In the genomic region with DNA sequence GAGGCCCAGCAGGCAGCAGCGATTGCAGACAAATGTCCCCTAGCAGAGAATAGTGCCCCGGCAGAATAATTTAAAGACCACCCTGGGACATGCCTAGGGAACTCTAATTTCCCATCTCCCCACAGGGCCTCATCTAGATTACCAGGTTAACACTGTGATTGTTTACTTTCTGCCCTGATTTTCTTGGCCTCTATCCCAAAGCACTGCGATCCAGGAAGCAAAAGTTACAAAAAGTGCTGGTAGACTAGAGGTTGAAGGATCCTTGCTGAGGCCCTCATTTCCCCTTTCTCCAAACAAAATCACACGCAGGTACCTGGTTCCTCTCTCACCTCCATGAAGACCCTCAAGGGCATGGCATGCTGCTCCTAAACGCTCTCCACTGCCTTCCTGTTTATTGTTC, we compare ENCODE assay signal across 16 cellular contexts.
A peak's percentile ranks its signal among the peaks of the same experiment; 100 is the strongest.
DNase-seq lines count a peak whose midpoint lies in the region; ATAC-seq, FAIRE-seq and TF ChIP-seq lines count a peak whose summit lies in the region.
"Had no signal": no experiment of that assay in that cellular context is flagged by ENCODE, and none has a peak within 500 bp of the region (broad histone marks: within the 10 kb centered on the region; RNA-seq: fewer than 3 reads in every experiment).

No MANE protein-coding gene starts in this region.

- H4K91ac ChIP-seq in H9 (ENCODE audit: insufficient read length, low read depth, low read length), result no peak overlapping the region

- no peak overlapping the region for H3K56ac ChIP-seq in H9 (ENCODE audit: insufficient read length, low read depth, low read length)

- H3K27me3 Mint-ChIP-seq in GM23338 (ENCODE audit: insufficient read depth, low read depth, poor library complexity) (peaks cover 3% of the 10 kb centered on the region), H9 (ENCODE audit: low read depth) (peaks cover 5% of the 10 kb centered on the region)
- H3K27me3 Mint-ChIP-seq: dendritic cell treated with granulocyte-macrophage colony-stimulating factor and Interleukin-4, amounts not matched to agents 40 ng/mL and 50 ng/mL, for 4 days had no signal

- no peaks in the 10 kb centered on the region for H3F3A ChIP-seq in GM23338 (replicated peaks; ENCODE audit: low read depth)

- H3K4ac ChIP-seq in H9 (ENCODE audit: low read depth, low read length), result no peak overlapping the region

- DNase-seq in DMS53 (lab: John Stamatoyannopoulos, UW) (peak; percentile 58), GM23338 (ENCODE audit: low spot score) (no peak), colonic mucosa (peak; percentile 42), H9 (no peak), RCC 7860 (ENCODE audit: low spot score) (no peak), C1 segment of cervical spinal cord (lab: John Stamatoyannopoulos, UW) (no peak)
- DNase-seq: activated naive CD8-positive, alpha-beta T cell treated with anti-CD3 and anti-CD28 coated beads, Interleukin-2, amount 10 ng/mL, durations not matched to agents 7 days and 5 days; foreskin fibroblast; KBM-7; midbrain; NCI-H226 had no signal

- H3K4me3 Mint-ChIP-seq in GM23338, result no peak overlapping the region
- H3K4me3 Mint-ChIP-seq in H9, result no peak overlapping the region
- H3K4me3 Mint-ChIP-seq: activated naive CD8-positive, alpha-beta T cell treated with anti-CD3 and anti-CD28 coated beads, Interleukin-2, amount 10 ng/mL, durations not matched to agents 7 days and 5 days; activated T-helper 1 cell treated with anti-CD3 and anti-CD28 coated beads, Interleukin-12 subunit alpha, Interleukin-12 subunit beta, Interleukin-2, Interleukin-4 antibody, amounts not matched to agents 30 ng/mL and 10 ng/mL and 1 ng/mL, durations not matched to agents 14 hours and 24 hours and 36 hours; dendritic cell treated with granulocyte-macrophage colony-stimulating factor and Interleukin-4, amounts not matched to agents 40 ng/mL and 50 ng/mL, for 4 days had no signal

- no peak for ATAC-seq in GM23338

- H3K23me2 ChIP-seq in H9 (ENCODE audit: insufficient read length, low read depth, low read length, poor library complexity, severe bottlenecking), result no peaks in the 10 kb centered on the region

- H3K27me3 ChIP-seq in GM23338 (ENCODE audit: insufficient read depth), result no peaks in the 10 kb centered on the region
- H3K27me3 ChIP-seq in colonic mucosa, result no peaks in the 10 kb centered on the region
- H3K27me3 ChIP-seq in muscle layer of duodenum (ENCODE audit: low read depth, low read length), result no peaks in the 10 kb centered on the region
- no peaks in the 10 kb centered on the region for H3K27me3 ChIP-seq in H9 (ENCODE audit: insufficient read depth, low read length)

- FAIRE-seq in RCC 7860 (lab: Jason Lieb, UNC), result no peak
- FAIRE-seq: bronchial epithelial cell, keratinocyte had no signal

- TF ChIP-seq CTCF in GM23338 (conservative IDR thresholded peaks at IDR 0.05; ENCODE audit: low read depth in 2 of 2) (no peak), colonic mucosa (IDR thresholded peaks at IDR 0.05) (no peak), H9 (conservative IDR thresholded peaks at IDR 0.05) (no peak)

- WGBS in H9 (ENCODE audit: extremely low coverage, insufficient read length, low lambda C conversion rate), result no CpG with 5 or more reads among the region's 5 CpGs

- H4K8ac ChIP-seq in H9 (replicated peaks; ENCODE audit: insufficient read length, low read depth, low read length), result no peak overlapping the region

- H3K4me1 Mint-ChIP-seq in GM23338 (peaks cover 10% of the 10 kb centered on the region; the same call in 2 of the 3 replicates), H9 (peaks cover 6 to 7% of the 10 kb centered on the region in 2 experiments; a peak in 3 of 4 replicates)
- H3K4me1 Mint-ChIP-seq: activated naive CD8-positive, alpha-beta T cell treated with anti-CD3 and anti-CD28 coated beads, Interleukin-2, amount 10 ng/mL, durations not matched to agents 7 days and 5 days had no signal

- no peak overlapping the region for H2BK120ac ChIP-seq in H9 (ENCODE audit: low read depth, low read length, poor library complexity, severe bottlenecking)

- H3K36me3 ChIP-seq in GM23338 (ENCODE audit: insufficient read depth) (no peaks in the 10 kb centered on the region), colonic mucosa (no peaks in the 10 kb centered on the region), muscle layer of duodenum (ENCODE audit: control insufficient read depth in 1 of 2, insufficient read depth in 2 of 2, low read length in 2 of 2) (no peaks in the 10 kb centered on the region)

- H3K4me3 ChIP-seq in GM23338, result no peak overlapping the region
- H3K4me3 ChIP-seq in colonic mucosa, result no peak overlapping the region
- no peak overlapping the region for H3K4me3 ChIP-seq in muscle layer of duodenum (ENCODE audit: low read depth in 1 of 2, low read length in 2 of 2)

- H3T11ph ChIP-seq in H9 (ENCODE audit: low read length), result no peak overlapping the region

- no peak overlapping the region for H3K18ac ChIP-seq in H9 (ENCODE audit: insufficient read length, low read depth, low read length)

- no peak overlapping the region for H2BK15ac ChIP-seq in H9 (ENCODE audit: low read depth, low read length)

- no peak overlapping the region for H2BK12ac ChIP-seq in H9 (ENCODE audit: insufficient read length, low read depth, low read length)

- peak overlapping the region; percentile 28; the same call in 1 of the 2 replicates for H2AFZ ChIP-seq in GM23338
- H2AFZ ChIP-seq in H9 (ENCODE audit: low read length), result no peak overlapping the region

- no peaks in the 10 kb centered on the region for H3K4me1 ChIP-seq in GM23338 (ENCODE audit: insufficient read depth)
- no peaks in the 10 kb centered on the region for H3K4me1 ChIP-seq in colonic mucosa
- H3K4me1 ChIP-seq in muscle layer of duodenum (ENCODE audit: control insufficient read depth in 1 of 2, insufficient read depth in 2 of 2, low read length in 2 of 2), result no peaks in the 10 kb centered on the region
- H3K4me1 ChIP-seq in H9 (ENCODE audit: insufficient read depth, low read length), result no peaks in the 10 kb centered on the region

- no peak overlapping the region for H3K23ac ChIP-seq in H9 (ENCODE audit: insufficient read length, low read depth, low read length)

- H3K9me3 Mint-ChIP-seq in GM23338, result peaks cover 6% of the 10 kb centered on the region; the same call in 1 of the 3 replicates
- peaks cover 2 to 7% of the 10 kb centered on the region in 2 experiments; a peak in 2 of 5 replicates for H3K9me3 Mint-ChIP-seq in H9
- H3K9me3 Mint-ChIP-seq: activated naive CD8-positive, alpha-beta T cell treated with anti-CD3 and anti-CD28 coated beads, Interleukin-2, amount 10 ng/mL, durations not matched to agents 7 days and 5 days; activated T-helper 1 cell treated with anti-CD3 and anti-CD28 coated beads, Interleukin-12 subunit alpha, Interleukin-12 subunit beta, Interleukin-2, Interleukin-4 antibody, amounts not matched to agents 30 ng/mL and 10 ng/mL and 1 ng/mL, durations not matched to agents 14 hours and 24 hours and 36 hours had no signal

- no peak overlapping the region for H2AK5ac ChIP-seq in H9 (ENCODE audit: insufficient read length, low read length)

- no peaks in the 10 kb centered on the region for H3K9me3 ChIP-seq in colonic mucosa
- peaks cover 0 to 7% of the 10 kb centered on the region in 2 donors for H3K9me3 ChIP-seq in muscle layer of duodenum (ENCODE audit: control insufficient read depth in 1 of 2, low read length in 2 of 2)
- no peaks in the 10 kb centered on the region for H3K9me3 ChIP-seq in H9 (ENCODE audit: control insufficient read depth, low read depth, low read length)

- H3K9ac ChIP-seq in colonic mucosa (ENCODE audit: low read depth in 2 of 2, low read length in 2 of 2), result no peak overlapping the region
- no peak overlapping the region for H3K9ac ChIP-seq in H9 (ENCODE audit: extremely low read depth, insufficient read length, low read length)

- H2BK5ac ChIP-seq in H9 (ENCODE audit: insufficient read length, low read length), result no peak overlapping the region

- H2BK20ac ChIP-seq in H9 (ENCODE audit: low read depth, low read length, poor library complexity, severe bottlenecking), result no peak overlapping the region

- intact Hi-C loops in colonic mucosa (cut with DNase I), result no loop called here

- no peaks in the 10 kb centered on the region for H3K79me1 ChIP-seq in H9 (ENCODE audit: insufficient read depth, low read depth, low read length, poor library complexity, severe bottlenecking)

- H4K20me1 ChIP-seq in GM23338 (replicated peaks; ENCODE audit: insufficient read depth) (no peaks in the 10 kb centered on the region), H9 (ENCODE audit: control insufficient read depth, insufficient read depth, insufficient read length) (no peaks in the 10 kb centered on the region)

- no peak overlapping the region for H3K14ac ChIP-seq in H9 (ENCODE audit: insufficient read depth, low read length)

- H3K27ac Mint-ChIP-seq in GM23338 (0 out of 2 replicates have a peak overlapping the region, but pooled peaks have one; percentile 59), H9 (no peak overlapping the region; a peak in 1 of 7 replicates)
- H3K27ac Mint-ChIP-seq: activated naive CD8-positive, alpha-beta T cell treated with anti-CD3 and anti-CD28 coated beads, Interleukin-2, amount 10 ng/mL, durations not matched to agents 7 days and 5 days; activated T-helper 1 cell treated with anti-CD3 and anti-CD28 coated beads, Interleukin-12 subunit alpha, Interleukin-12 subunit beta, Interleukin-2, Interleukin-4 antibody, amounts not matched to agents 30 ng/mL and 10 ng/mL and 1 ng/mL, durations not matched to agents 14 hours and 24 hours and 36 hours; dendritic cell treated with granulocyte-macrophage colony-stimulating factor and Interleukin-4, amounts not matched to agents 40 ng/mL and 50 ng/mL, for 4 days had no signal

- H3K4me2 ChIP-seq in GM23338 (no peak overlapping the region), H9 (ENCODE audit: insufficient read depth, insufficient read length, low read length) (no peak overlapping the region)

- H3K79me2 ChIP-seq in GM23338 (replicated peaks; ENCODE audit: insufficient read depth) (no peaks in the 10 kb centered on the region), H9 (ENCODE audit: insufficient read depth, low read length) (0 out of 2 replicates have a peak, but pooled peaks cover 2% of the 10 kb centered on the region)

- no peak overlapping the region for H3K27ac ChIP-seq in GM23338 (ENCODE audit: low read depth)
- no peak overlapping the region for H3K27ac ChIP-seq in colonic mucosa
- H3K27ac ChIP-seq in muscle layer of duodenum (ENCODE audit: low read length), result peak overlapping the region; percentile 33
- no peak overlapping the region for H3K27ac ChIP-seq in H9 (ENCODE audit: insufficient read length, low read depth, low read length)

- no peak overlapping the region for H4K5ac ChIP-seq in H9 (ENCODE audit: insufficient read length, low read depth, low read length)

- no peaks in the 10 kb centered on the region for H3K36me3 Mint-ChIP-seq in GM23338 (ENCODE audit: low read depth)
- no peaks in the 10 kb centered on the region for H3K36me3 Mint-ChIP-seq in H9 (ENCODE audit: insufficient read depth in 1 of 3, low read depth in 3 of 3)
- H3K36me3 Mint-ChIP-seq: activated naive CD8-positive, alpha-beta T cell treated with anti-CD3 and anti-CD28 coated beads, Interleukin-2, amount 10 ng/mL, durations not matched to agents 7 days and 5 days had no signal

- 0 out of 2 replicates have a peak, but pooled peaks cover 3% of the 10 kb centered on the region for H3K9me2 ChIP-seq in GM23338 (ENCODE audit: insufficient read depth)

TF ChIP-seq in GM23338, 12 proteins besides CTCF, POLR2A, EP300 and RAD21 (continues in another document):
- no peak for TF ChIP-seq ZNF114 (CRISPR knock-in tag; IDR thresholded peaks at IDR 0.05)
- TF ChIP-seq STAT1 (IDR thresholded peaks at IDR 0.05; ENCODE audit: unreplicated experiment), result no peak

Comparison
In these comparisons a context has a peak if more than half of its experiments do, and no peak if none do; other contexts are left out.
1. DNase-seq: peak in DMS53 (single experiment) and colonic mucosa (single experiment); none in GM23338 (single experiment), H9 (single experiment), RCC 7860 (single experiment) and C1 segment of cervical spinal cord (0 of 14).